13 cellular contexts compared by ENCODE assay signal in genomic region chr19:6476896-6477431, GRCh38. TPM values are rescaled to one million over a fixed set of nuclear protein-coding genes. Genes with fewer than 3 reads are reported as not detected.
A peak's percentile ranks its signal among the peaks of the same experiment; 100 is the strongest.
DNase-seq lines count a peak whose midpoint lies in the region; ATAC-seq, FAIRE-seq and TF ChIP-seq lines count a peak whose summit lies in the region.
"Had no signal": no experiment of that assay in that cellular context is flagged by ENCODE, and none has a peak within 500 bp of the region (broad histone marks: within the 10 kb centered on the region; RNA-seq: fewer than 3 reads in every experiment).

No MANE protein-coding gene starts in this region.

- FAIRE-seq in HepG2 (lab: Jason Lieb, UNC), result no peak

- H3K4me1 ChIP-seq in HUES6 (ENCODE audit: control insufficient read depth, insufficient read depth, low read length) (peaks cover 24% of the 10 kb centered on the region), HepG2 (ENCODE audit: insufficient read depth, low read length) (peaks cover 28% of the 10 kb centered on the region), gastrocnemius medialis (no peaks in the 10 kb centered on the region), spleen (peaks cover 0 to 54% (median 22%) of the 10 kb centered on the region in 6 donors)
- H3K4me1 ChIP-seq in CD8-positive, alpha-beta T cell (ENCODE audit: insufficient read depth, low read length), result peaks cover 22% of the 10 kb centered on the region

- H3K9me3 ChIP-seq in HUES6 (ENCODE audit: control insufficient read depth, insufficient read depth, low read depth, low read length) (no peaks in the 10 kb centered on the region), HepG2 (ENCODE audit: low read length) (no peaks in the 10 kb centered on the region), gastrocnemius medialis (no peaks in the 10 kb centered on the region), spleen (no peaks in the 10 kb centered on the region)
- no peaks in the 10 kb centered on the region for H3K9me3 ChIP-seq in CD8-positive, alpha-beta T cell (ENCODE audit: low read length)

- no peak overlapping the region for H3K4me3 Mint-ChIP-seq in CD8-positive, alpha-beta T cell
- H3K4me3 Mint-ChIP-seq: CD14-positive monocyte; stimulated activated naive CD8-positive, alpha-beta T cell treated with anti-CD3 and anti-CD28 coated beads, Interleukin-15, Interleukin-2, amounts not matched to agents 100 ng/mL and 50 ng/mL, for 24 hours had no signal

- no peak overlapping the region for H3K27ac Mint-ChIP-seq in CD8-positive, alpha-beta T cell
- H3K27ac Mint-ChIP-seq: stimulated activated naive CD8-positive, alpha-beta T cell treated with anti-CD3 and anti-CD28 coated beads, Interleukin-15, Interleukin-2, amounts not matched to agents 100 ng/mL and 50 ng/mL, for 24 hours had no signal

- peak overlapping the region; percentile 66 for H3K4me2 ChIP-seq in HepG2 (ENCODE audit: low read depth, low read length)

- ATAC-seq in HepG2 (no peak), gastrocnemius medialis (no peak), HG03521 (IDR thresholded peaks at IDR 0.05; ENCODE audit: unreplicated experiment) (no peak)
- ATAC-seq in CD8-positive, alpha-beta T cell, result no peak

- CTCF ChIA-PET in HepG2 (lab: Yijun Ruan, JAX; ENCODE audit: low intra/inter-chr PET ratio, low total read pairs), result no interaction called here
- CTCF ChIA-PET in CD8-positive, alpha-beta T cell (lab: Charles Lee), result no interaction called here

- peaks cover 18% of the 10 kb centered on the region for H3K27me3 ChIP-seq in HUES6 (ENCODE audit: control insufficient read depth, insufficient read depth, low read length)
- H3K27me3 ChIP-seq in HepG2 (ENCODE audit: control insufficient read depth in 1 of 2, insufficient read depth in 2 of 2, low read length in 2 of 2), result peaks cover 2 to 16% of the 10 kb centered on the region in 2 experiments; a peak in 3 of 5 replicates
- peaks cover 29 to 46% (median 44%) of the 10 kb centered on the region in 3 donors for H3K27me3 ChIP-seq in gastrocnemius medialis
- H3K27me3 ChIP-seq in CD8-positive, alpha-beta T cell (ENCODE audit: insufficient read depth, low read length), result no peaks in the 10 kb centered on the region
- H3K27me3 ChIP-seq in spleen (replicated peaks in 1 of 7), result peaks cover 0 to 23% (median 0%) of the 10 kb centered on the region in 7 donors

- no peaks in the 10 kb centered on the region for H3K27me3 Mint-ChIP-seq in CD8-positive, alpha-beta T cell (ENCODE audit: low read depth)
- H3K27me3 Mint-ChIP-seq: stimulated activated naive CD8-positive, alpha-beta T cell treated with anti-CD3 and anti-CD28 coated beads, Interleukin-15, Interleukin-2, amounts not matched to agents 100 ng/mL and 50 ng/mL, for 24 hours had no signal

- peaks cover 28% of the 10 kb centered on the region for H3K4me1 Mint-ChIP-seq in CD8-positive, alpha-beta T cell (ENCODE audit: low read depth)

- no TSS peak for BruUV-seq in HepG2 (replicated peaks; lab: Mats Ljungman, UMichigan)

- 58% methylated on average over 12 of the region's 29 CpGs for WGBS in HepG2 (ENCODE audit: low lambda C conversion rate)
- WGBS in spleen, 5 donors, result 52 to 76% (median 68%) methylated on average over 22 to 29 of the region's 29 CpGs

- H3K9ac ChIP-seq in HUES6 (ENCODE audit: low read length) (no peak overlapping the region), HepG2 (ENCODE audit: insufficient read depth, low read depth, low read length) (peak overlapping the region; percentile 30; the same call in 1 of the 2 replicates)

- TF ChIP-seq CTCF in coronary artery (IDR thresholded peaks at IDR 0.05) (no peak), HepG2 (CRISPR knock-in tag; IDR thresholded peaks at IDR 0.05) (no peak), gastrocnemius medialis (IDR thresholded peaks at IDR 0.05 in 4 of 5, conservative IDR thresholded peaks at IDR 0.05 in 1 of 5) (no peak), spleen (IDR thresholded peaks at IDR 0.05 in 8 of 11, conservative IDR thresholded peaks at IDR 0.05 in 3 of 11) (no peak)
- no peak for TF ChIP-seq CTCF in CD8-positive, alpha-beta T cell (IDR thresholded peaks at IDR 0.05)

- H2AFZ ChIP-seq in HepG2 (ENCODE audit: low read length), result no peak overlapping the region

- H3K79me2 ChIP-seq in HepG2 (ENCODE audit: insufficient read depth, low read length), result no peaks in the 10 kb centered on the region

- TF ChIP-seq EP300 in HepG2 (IDR thresholded peaks at IDR 0.05; ENCODE audit: low read depth in 2 of 2, low read length in 2 of 2), result no peak
- TF ChIP-seq EP300 in HepG2 (CRISPR knock-in tag; IDR thresholded peaks at IDR 0.05; ENCODE audit: borderline replicate concordance), result no peak

- intact Hi-C loops in HepG2 (cut with micrococcal nuclease; ENCODE audit: unreplicated experiment), result no loop called here
- intact Hi-C loops in gastrocnemius medialis (cut with DNase I; ENCODE audit: low total_unique reads), result no loop called here
- intact Hi-C loops in CD8-positive, alpha-beta T cell (cut with DNase I, micrococcal nuclease), result loop anchor here in 1 of 2 experiments (1.0 kb wide), 1 partner anchor 17 kb away; no protein-coding TSS in a partner anchor
- intact Hi-C loops in spleen (cut with DNase I; ENCODE audit: low total_unique reads), result no loop called here

- TF ChIP-seq POLR2A in HepG2 (IDR thresholded peaks at IDR 0.05; ENCODE audit: insufficient read depth in 1 of 2, low read depth in 2 of 2, low read length in 2 of 2) (no peak; a peak in 1 of 4 replicates), gastrocnemius medialis (IDR thresholded peaks at IDR 0.05) (no peak), spleen (IDR thresholded peaks at IDR 0.05) (no peak)

- POLR2A ChIA-PET in HepG2 (lab: Yijun Ruan, JAX), result interaction anchor here (0.9 to 1.4 kb wide), 5 partner anchors 12 to 592 kb away, joined by 3 to 13 read pairs (median 4); partner anchors contain the start of genes ALKBH7, CRB3 and SLC25A23
- POLR2A ChIA-PET in CD8-positive, alpha-beta T cell (lab: Charles Lee), result no interaction called here

- H3K27ac ChIP-seq in HUES6 (ENCODE audit: low read depth, low read length) (no peak overlapping the region), coronary artery (no peak overlapping the region), HepG2 (ENCODE audit: extremely low read length, insufficient read depth, low read length) (no peak overlapping the region), gastrocnemius medialis (no peak overlapping the region), spleen (no peak overlapping the region)
- H3K27ac ChIP-seq in CD8-positive, alpha-beta T cell (ENCODE audit: low read depth, low read length), result no peak overlapping the region

- in situ Hi-C loops in HepG2 (cut with HindIII; ENCODE audit: extremely low pct_ligation_motif_present, low pct_unique_long_range_greater_than_20kb), result no loop called here
- in situ Hi-C loops in gastrocnemius medialis (cut with MboI; ENCODE audit: low sequenced_read_pairs in 4 of 4), result no loop called here

- H3K36me3 Mint-ChIP-seq in CD8-positive, alpha-beta T cell, result peaks cover 40% of the 10 kb centered on the region

- H3K4me3 ChIP-seq in HUES6 (ENCODE audit: low read depth, low read length) (peak overlapping the region; percentile 69), coronary artery (peak overlapping the region; percentile 35), HepG2 (replicated peaks in 1 of 3; ENCODE audit: insufficient read depth in 1 of 3, low read depth in 2 of 3, low read length in 3 of 3) (peak overlapping the region in 2 of 3 experiments; percentile 41 to 53; a peak in 3 of 6 replicates), gastrocnemius medialis (peak overlapping the region; percentile 4 to 37 (median 26)), spleen (peak overlapping the region in 1 of 8 donors; percentile 43)
- no peak overlapping the region for H3K4me3 ChIP-seq in CD8-positive, alpha-beta T cell (ENCODE audit: low read depth, low read length)

- H4K20me1 ChIP-seq in HepG2 (ENCODE audit: insufficient read depth, low read length), result no peaks in the 10 kb centered on the region

- TF ChIP-seq RAD21 in HepG2 (CRISPR knock-in tag; IDR thresholded peaks at IDR 0.05), result no peak

- no peak for DNase-seq in coronary artery (ENCODE audit: low spot score)
- DNase-seq in HepG2 (ENCODE audit: low spot score), result no peak
- DNase-seq in gastrocnemius medialis, result no peak
- DNase-seq in CD8-positive, alpha-beta T cell, result no peak
- no peak for DNase-seq in iPS-NIHi11 (ENCODE audit: low spot score)
- no peak for DNase-seq in spleen
- DNase-seq: NCI-H1694 treated with DMSO at 0.1 percent for 48 hours, NCI-H524 treated with DMSO at 0.1 percent for 48 hours had no signal

- H3K9me3 Mint-ChIP-seq in CD8-positive, alpha-beta T cell, result no peaks in the 10 kb centered on the region
- H3K9me3 Mint-ChIP-seq: stimulated activated naive CD8-positive, alpha-beta T cell treated with anti-CD3 and anti-CD28 coated beads, Interleukin-15, Interleukin-2, amounts not matched to agents 100 ng/mL and 50 ng/mL, for 24 hours had no signal

- H3K36me3 ChIP-seq in HUES6 (ENCODE audit: control insufficient read depth, insufficient read depth, low read length) (no peaks in the 10 kb centered on the region), HepG2 (replicated peaks in 1 of 2; ENCODE audit: control insufficient read depth in 1 of 2, insufficient read depth in 2 of 2, low read length in 2 of 2) (no peaks in the 10 kb centered on the region), gastrocnemius medialis (no peaks in the 10 kb centered on the region), spleen (peaks cover 0 to 80% (median 47%) of the 10 kb centered on the region in 6 donors)
- H3K36me3 ChIP-seq in CD8-positive, alpha-beta T cell (ENCODE audit: insufficient read depth, low read length), result peaks cover 41% of the 10 kb centered on the region

RNA-seq across cellular contexts. Expression of gene DENND1C, which starts 4.6 kb away (rescaled TPM):
- total RNA-seq in HepG2 (2016; rRNA removed; fragmentation: Illumina TruSeq; extraction: Trizol) (0.04 TPM in 1 of 2 replicates, not detected in the other), gastrocnemius medialis (1 to 10 TPM in 1 of 4 donors, under 1 TPM in 2, not detected in 1; 0.27 to 1.2 (median 0.29) TPM), spleen (10 to 100 TPM; 39.3 to 70.9 (median 58.5) TPM)
- not detected in 2 replicates for total RNA-seq in HepG2 (2016; cell fraction: cytosol; rRNA removed; fragmentation: Illumina TruSeq; extraction: Trizol; ENCODE audit: low read depth)
- total RNA-seq in HepG2 (2016; cell fraction: insoluble cytoplasmic fraction; rRNA removed; fragmentation: Illumina TruSeq; extraction: Trizol), result 0.15 and 0.17 TPM in 2 replicates
- total RNA-seq in HepG2 (2016; cell fraction: membrane; rRNA removed; fragmentation: Illumina TruSeq; extraction: Trizol), result 0.21 TPM in 1 of 2 replicates, not detected in the other
- 0.13 TPM in 1 of 2 replicates, not detected in the other for total RNA-seq in HepG2 (2016; cell fraction: nucleus; rRNA removed; fragmentation: Illumina TruSeq; extraction: Trizol)
- polyA plus RNA-seq in HepG2 (2011; rRNA removed) (0.73 and 0.90 TPM in 2 replicates), spleen (10 to 100 TPM; 36.8 to 67.1 (median 65.1) TPM)
- polyA plus RNA-seq in HepG2 (2011; cell fraction: cytosol; rRNA removed), result 0.44 and 0.58 TPM in 2 replicates
- 1.4 and 1.9 TPM in 2 replicates for polyA plus RNA-seq in HepG2 (2011; cell fraction: nucleus; rRNA removed)
- 6.9 and 8.3 TPM in 2 replicates for polyA plus RNA-seq in HepG2 (2012)
- 0.07 and 0.09 TPM in 2 replicates for polyA plus RNA-seq in HepG2 (2016; cell fraction: cytosol; fragmentation: Illumina TruSeq; extraction: Trizol; ENCODE audit: low read depth)
- 0.15 and 0.23 TPM in 2 replicates for polyA plus RNA-seq in HepG2 (2016; cell fraction: insoluble cytoplasmic fraction; fragmentation: Illumina TruSeq; extraction: Trizol; ENCODE audit: low read depth)
- 0.22 and 0.23 TPM in 2 replicates for polyA plus RNA-seq in HepG2 (2016; cell fraction: membrane; fragmentation: Illumina TruSeq; extraction: Trizol; ENCODE audit: low read depth)
- polyA plus RNA-seq in HepG2 (2016; cell fraction: nucleus; fragmentation: Illumina TruSeq; extraction: Trizol; ENCODE audit: insufficient read depth, low read depth), result 0.51 and 1.3 TPM in 2 replicates
- polyA minus RNA-seq in HepG2 (2011; rRNA and poly(A)+ RNA removed; ENCODE audit: low replicate concordance), result 0.14 and 0.19 TPM in 2 replicates
- polyA minus RNA-seq in HepG2 (2011; cell fraction: cytosol; rRNA and poly(A)+ RNA removed), result not detected in 2 replicates
- 0.13 and 0.87 TPM in 2 replicates for polyA minus RNA-seq in HepG2 (2011; cell fraction: nucleus; rRNA and poly(A)+ RNA removed)
- total RNA-seq in CD8-positive, alpha-beta T cell, result 10 to 100 TPM; 94.0 to 95.9 TPM

RNA-seq across cellular contexts. Expression of gene CRB3, which starts 12.9 kb away (rescaled TPM):
- 21.9 and 25.6 TPM in 2 replicates for total RNA-seq in HepG2 (2016; rRNA removed; fragmentation: Illumina TruSeq; extraction: Trizol)
- 34.9 and 45.5 TPM in 2 replicates for total RNA-seq in HepG2 (2016; cell fraction: cytosol; rRNA removed; fragmentation: Illumina TruSeq; extraction: Trizol; ENCODE audit: low read depth)
- total RNA-seq in HepG2 (2016; cell fraction: insoluble cytoplasmic fraction; rRNA removed; fragmentation: Illumina TruSeq; extraction: Trizol), result 20.4 and 26.4 TPM in 2 replicates
- total RNA-seq in HepG2 (2016; cell fraction: membrane; rRNA removed; fragmentation: Illumina TruSeq; extraction: Trizol), result 39.1 and 47.5 TPM in 2 replicates
- total RNA-seq in HepG2 (2016; cell fraction: nucleus; rRNA removed; fragmentation: Illumina TruSeq; extraction: Trizol), result 16.4 and 16.8 TPM in 2 replicates
- polyA plus RNA-seq in HepG2 (2011; rRNA removed), result 10.6 and 12.5 TPM in 2 replicates
- 13.5 and 23.8 TPM in 2 replicates for polyA plus RNA-seq in HepG2 (2011; cell fraction: cytosol; rRNA removed)
- 15.9 and 16.5 TPM in 2 replicates for polyA plus RNA-seq in HepG2 (2011; cell fraction: nucleus; rRNA removed)
- polyA plus RNA-seq in HepG2 (2012), result 5.0 and 7.1 TPM in 2 replicates
- 39.3 and 47.3 TPM in 2 replicates for polyA plus RNA-seq in HepG2 (2016; cell fraction: cytosol; fragmentation: Illumina TruSeq; extraction: Trizol; ENCODE audit: low read depth)
- polyA plus RNA-seq in HepG2 (2016; cell fraction: insoluble cytoplasmic fraction; fragmentation: Illumina TruSeq; extraction: Trizol; ENCODE audit: low read depth), result 17.8 and 19.5 TPM in 2 replicates
- polyA plus RNA-seq in HepG2 (2016; cell fraction: membrane; fragmentation: Illumina TruSeq; extraction: Trizol; ENCODE audit: low read depth), result 32.7 and 32.9 TPM in 2 replicates
- 21.1 and 24.5 TPM in 2 replicates for polyA plus RNA-seq in HepG2 (2016; cell fraction: nucleus; fragmentation: Illumina TruSeq; extraction: Trizol; ENCODE audit: insufficient read depth, low read depth)
- 4.1 and 21.4 TPM in 2 replicates for polyA minus RNA-seq in HepG2 (2011; rRNA and poly(A)+ RNA removed; ENCODE audit: low replicate concordance)
- 6.7 and 8.7 TPM in 2 replicates for polyA minus RNA-seq in HepG2 (2011; cell fraction: cytosol; rRNA and poly(A)+ RNA removed)
- 3.2 and 4.1 TPM in 2 replicates for polyA minus RNA-seq in HepG2 (2011; cell fraction: nucleus; rRNA and poly(A)+ RNA removed)
- total RNA-seq in gastrocnemius medialis, result under 1 TPM in 1 of 4 donors, not detected in 3; 0.75 TPM
- 1 to 10 TPM; 7.8 to 8.9 TPM for total RNA-seq in CD8-positive, alpha-beta T cell
- 1 to 10 TPM in 5 of 7 donors, not detected in 2; 1.1 to 2.0 (median 1.3) TPM for total RNA-seq in spleen
- polyA plus RNA-seq in spleen, result 1 to 10 TPM; 1.0 to 1.5 (median 1.1) TPM
- total RNA-seq: sciatic nerve had no signal
- polyA plus RNA-seq: CD14-positive monocyte had no signal

RNA-seq across cellular contexts. Expression of gene SLC25A23, which starts 17.4 kb away (rescaled TPM):
- total RNA-seq in HepG2 (2016; rRNA removed; fragmentation: Illumina TruSeq; extraction: Trizol) (15.2 and 16.5 TPM in 2 replicates), gastrocnemius medialis (10 to 100 TPM; 61.7 to 73.6 (median 65.0) TPM), spleen (10 to 100 TPM; 14.9 to 39.6 (median 19.6) TPM)
- total RNA-seq in HepG2 (2016; cell fraction: cytosol; rRNA removed; fragmentation: Illumina TruSeq; extraction: Trizol; ENCODE audit: low read depth), result 26.3 and 28.9 TPM in 2 replicates
- 13.3 and 14.6 TPM in 2 replicates for total RNA-seq in HepG2 (2016; cell fraction: insoluble cytoplasmic fraction; rRNA removed; fragmentation: Illumina TruSeq; extraction: Trizol)
- total RNA-seq in HepG2 (2016; cell fraction: membrane; rRNA removed; fragmentation: Illumina TruSeq; extraction: Trizol), result 50.4 and 52.4 TPM in 2 replicates
- 9.1 and 11.0 TPM in 2 replicates for total RNA-seq in HepG2 (2016; cell fraction: nucleus; rRNA removed; fragmentation: Illumina TruSeq; extraction: Trizol)
- polyA plus RNA-seq in HepG2 (2011; rRNA removed) (12.4 and 13.2 TPM in 2 replicates), spleen (10 to 100 TPM in 2 of 3 donors, 1 to 10 TPM in 1; 7.5 to 11.4 (median 10.5) TPM)
- polyA plus RNA-seq in HepG2 (2011; cell fraction: cytosol; rRNA removed), result 12.8 and 15.5 TPM in 2 replicates
- 19.1 and 20.9 TPM in 2 replicates for polyA plus RNA-seq in HepG2 (2011; cell fraction: nucleus; rRNA removed)
- polyA plus RNA-seq in HepG2 (2012), result 19.4 and 21.6 TPM in 2 replicates
- polyA plus RNA-seq in HepG2 (2016; cell fraction: cytosol; fragmentation: Illumina TruSeq; extraction: Trizol; ENCODE audit: low read depth), result 47.4 and 51.9 TPM in 2 replicates
- polyA plus RNA-seq in HepG2 (2016; cell fraction: insoluble cytoplasmic fraction; fragmentation: Illumina TruSeq; extraction: Trizol; ENCODE audit: low read depth), result 30.3 and 41.9 TPM in 2 replicates
- 83.9 and 107 TPM in 2 replicates for polyA plus RNA-seq in HepG2 (2016; cell fraction: membrane; fragmentation: Illumina TruSeq; extraction: Trizol; ENCODE audit: low read depth)
- 30.2 and 30.9 TPM in 2 replicates for polyA plus RNA-seq in HepG2 (2016; cell fraction: nucleus; fragmentation: Illumina TruSeq; extraction: Trizol; ENCODE audit: insufficient read depth, low read depth)
- 16.3 and 18.2 TPM in 2 replicates for polyA minus RNA-seq in HepG2 (2011; rRNA and poly(A)+ RNA removed; ENCODE audit: low replicate concordance)
- 13.7 and 14.5 TPM in 2 replicates for polyA minus RNA-seq in HepG2 (2011; cell fraction: cytosol; rRNA and poly(A)+ RNA removed)
- 5.0 and 5.5 TPM in 2 replicates for polyA minus RNA-seq in HepG2 (2011; cell fraction: nucleus; rRNA and poly(A)+ RNA removed)
- 10 to 100 TPM; 10.5 to 10.9 TPM for total RNA-seq in CD8-positive, alpha-beta T cell

RNA-seq across cellular contexts. Expression of gene TUBB4A, which starts 25.1 kb away (rescaled TPM):
- total RNA-seq in HepG2 (2016; rRNA removed; fragmentation: Illumina TruSeq; extraction: Trizol) (not detected in 2 replicates), gastrocnemius medialis (1 to 10 TPM; 1.7 to 2.5 (median 2.0) TPM), spleen (10 to 100 TPM; 11.4 to 23.8 (median 20.7) TPM)
- total RNA-seq in HepG2 (2016; cell fraction: cytosol; rRNA removed; fragmentation: Illumina TruSeq; extraction: Trizol; ENCODE audit: low read depth), result not detected in 2 replicates
- not detected in 2 replicates for total RNA-seq in HepG2 (2016; cell fraction: insoluble cytoplasmic fraction; rRNA removed; fragmentation: Illumina TruSeq; extraction: Trizol)
- not detected in 2 replicates for total RNA-seq in HepG2 (2016; cell fraction: membrane; rRNA removed; fragmentation: Illumina TruSeq; extraction: Trizol)
- total RNA-seq in HepG2 (2016; cell fraction: nucleus; rRNA removed; fragmentation: Illumina TruSeq; extraction: Trizol), result not detected in 2 replicates
- polyA plus RNA-seq in HepG2 (2011; rRNA removed) (0.21 TPM in 1 of 2 replicates, not detected in the other), spleen (1 to 10 TPM; 1.7 to 7.2 (median 2.0) TPM)
- polyA plus RNA-seq in HepG2 (2011; cell fraction: cytosol; rRNA removed), result 0.18 TPM in 1 of 2 replicates, not detected in the other
- polyA plus RNA-seq in HepG2 (2011; cell fraction: nucleus; rRNA removed), result 0.12 TPM in 1 of 2 replicates, not detected in the other
- polyA plus RNA-seq in HepG2 (2012), result 0.16 and 0.45 TPM in 2 replicates
- not detected in 2 replicates for polyA plus RNA-seq in HepG2 (2016; cell fraction: cytosol; fragmentation: Illumina TruSeq; extraction: Trizol; ENCODE audit: low read depth)
- not detected in 2 replicates for polyA plus RNA-seq in HepG2 (2016; cell fraction: insoluble cytoplasmic fraction; fragmentation: Illumina TruSeq; extraction: Trizol; ENCODE audit: low read depth)
- 0.09 TPM in 1 of 2 replicates, not detected in the other for polyA plus RNA-seq in HepG2 (2016; cell fraction: membrane; fragmentation: Illumina TruSeq; extraction: Trizol; ENCODE audit: low read depth)
- not detected in 2 replicates for polyA plus RNA-seq in HepG2 (2016; cell fraction: nucleus; fragmentation: Illumina TruSeq; extraction: Trizol; ENCODE audit: insufficient read depth, low read depth)
- polyA minus RNA-seq in HepG2 (2011; rRNA and poly(A)+ RNA removed; ENCODE audit: low replicate concordance), result 1.1 TPM in 1 of 2 replicates, not detected in the other
- polyA minus RNA-seq in HepG2 (2011; cell fraction: cytosol; rRNA and poly(A)+ RNA removed), result not detected in 2 replicates
- 0.26 TPM in 1 of 2 replicates, not detected in the other for polyA minus RNA-seq in HepG2 (2011; cell fraction: nucleus; rRNA and poly(A)+ RNA removed)
- total RNA-seq in CD8-positive, alpha-beta T cell, result 1 to 10 TPM; 1.4 to 1.6 TPM
- polyA plus RNA-seq: CD14-positive monocyte had no signal

RNA-seq across cellular contexts. Expression of gene SLC25A41, which starts 43.4 kb away (rescaled TPM):
- total RNA-seq in HepG2 (2016; rRNA removed; fragmentation: Illumina TruSeq; extraction: Trizol) (0.32 and 0.33 TPM in 2 replicates), gastrocnemius medialis (under 1 TPM in 1 of 4 donors, not detected in 3; 0.42 TPM), spleen (under 1 TPM in 1 of 7 donors, not detected in 6; 0.58 TPM)
- total RNA-seq in HepG2 (2016; cell fraction: cytosol; rRNA removed; fragmentation: Illumina TruSeq; extraction: Trizol; ENCODE audit: low read depth), result 0.26 TPM in 1 of 2 replicates, not detected in the other
- total RNA-seq in HepG2 (2016; cell fraction: insoluble cytoplasmic fraction; rRNA removed; fragmentation: Illumina TruSeq; extraction: Trizol), result 0.15 and 0.54 TPM in 2 replicates
- total RNA-seq in HepG2 (2016; cell fraction: membrane; rRNA removed; fragmentation: Illumina TruSeq; extraction: Trizol), result 0.41 and 0.53 TPM in 2 replicates
- total RNA-seq in HepG2 (2016; cell fraction: nucleus; rRNA removed; fragmentation: Illumina TruSeq; extraction: Trizol), result 0.25 and 0.28 TPM in 2 replicates
- polyA plus RNA-seq in HepG2 (2011; rRNA removed) (0.95 and 1.9 TPM in 2 replicates), spleen (under 1 TPM; 0.18 to 0.77 (median 0.35) TPM)
- polyA plus RNA-seq in HepG2 (2011; cell fraction: cytosol; rRNA removed), result 0.63 and 1.1 TPM in 2 replicates
- 3.3 and 4.1 TPM in 2 replicates for polyA plus RNA-seq in HepG2 (2011; cell fraction: nucleus; rRNA removed)
- 0.79 and 0.82 TPM in 2 replicates for polyA plus RNA-seq in HepG2 (2012)
- 0.26 and 0.27 TPM in 2 replicates for polyA plus RNA-seq in HepG2 (2016; cell fraction: cytosol; fragmentation: Illumina TruSeq; extraction: Trizol; ENCODE audit: low read depth)
- 0.45 TPM in 1 of 2 replicates, not detected in the other for polyA plus RNA-seq in HepG2 (2016; cell fraction: insoluble cytoplasmic fraction; fragmentation: Illumina TruSeq; extraction: Trizol; ENCODE audit: low read depth)
- 0.49 and 0.52 TPM in 2 replicates for polyA plus RNA-seq in HepG2 (2016; cell fraction: membrane; fragmentation: Illumina TruSeq; extraction: Trizol; ENCODE audit: low read depth)
- polyA plus RNA-seq in HepG2 (2016; cell fraction: nucleus; fragmentation: Illumina TruSeq; extraction: Trizol; ENCODE audit: insufficient read depth, low read depth), result 1.6 and 2.6 TPM in 2 replicates
- 0.30 and 0.98 TPM in 2 replicates for polyA minus RNA-seq in HepG2 (2011; rRNA and poly(A)+ RNA removed; ENCODE audit: low replicate concordance)
- 0.40 TPM in 1 of 2 replicates, not detected in the other for polyA minus RNA-seq in HepG2 (2011; cell fraction: cytosol; rRNA and poly(A)+ RNA removed)
- 0.37 TPM in 1 of 2 replicates, not detected in the other for polyA minus RNA-seq in HepG2 (2011; cell fraction: nucleus; rRNA and poly(A)+ RNA removed)
- not detected for total RNA-seq in CD8-positive, alpha-beta T cell
- polyA plus RNA-seq: CD14-positive monocyte had no signal

Comparison
In these comparisons a context has a peak if more than half of its experiments do, and no peak if none do; other contexts are left out.
1. RNA of gene DENND1C, which starts 4.6 kb away (total RNA-seq): 94.0 to 95.9 TPM in CD8-positive, alpha-beta T cell and 39.3 to 70.9 TPM in spleen; 0.27 to 1.2 TPM in gastrocnemius medialis and 0.04 to 0.21 TPM in HepG2; every median in the first group is over 10 times any median in the second.